Comparison of ENCODE assay signal across 8 cellular contexts in the genomic region with DNA sequence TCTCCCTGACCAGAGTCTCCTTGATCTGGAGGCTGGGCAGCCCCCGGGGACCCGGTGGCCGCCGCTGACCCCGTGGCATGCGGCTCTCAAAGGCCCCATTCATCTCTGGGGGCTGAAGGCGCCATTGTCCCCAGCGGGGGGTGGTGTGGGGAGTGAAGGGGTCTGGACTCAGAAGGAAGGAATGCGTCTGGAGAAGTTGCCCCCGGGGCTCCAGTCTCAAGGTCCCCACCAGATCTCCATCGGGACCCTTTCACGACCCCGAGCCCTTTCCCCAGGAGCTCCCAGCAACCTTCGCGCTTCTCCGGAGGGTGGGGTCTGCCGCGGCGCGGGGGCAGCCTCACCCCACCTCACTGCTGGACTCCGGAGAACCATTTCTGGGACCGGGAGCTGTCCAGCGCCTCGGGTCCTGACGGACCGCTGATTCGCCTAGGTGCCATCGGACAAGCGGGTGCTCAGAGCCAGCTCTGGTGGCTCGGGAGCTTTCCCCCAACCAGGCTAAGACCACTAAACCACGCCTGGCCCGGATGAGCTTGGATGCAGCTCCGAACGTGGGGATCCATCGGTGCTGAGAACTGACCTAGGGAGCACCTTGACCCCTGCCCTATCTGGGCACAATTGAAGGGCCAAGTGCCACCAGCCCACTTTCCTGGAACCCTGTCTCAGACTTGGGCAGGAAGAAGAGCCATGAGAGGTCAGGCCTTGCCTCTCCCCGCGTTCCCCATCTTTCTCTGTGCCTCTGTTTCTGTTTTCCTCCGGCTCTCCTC. TPM values are rescaled to one million over a fixed set of nuclear protein-coding genes. Genes with fewer than 3 reads are reported as not detected.
DNase-seq lines count a peak whose midpoint lies in the region; ATAC-seq lines count a peak whose summit lies in the region.

No MANE protein-coding gene starts in this region.

- DNase-seq in EL (peak; percentile 24), SK-N-DZ (ENCODE audit: low spot score) (peak; percentile 57), fibroblast of peridontal ligament (ENCODE audit: extremely low read depth) (peak; percentile 13), myocyte (ENCODE audit: low read depth) (peak; percentile 49)

- no peak for ATAC-seq in GM19397 (IDR thresholded peaks at IDR 0.05; ENCODE audit: unreplicated experiment)
- ATAC-seq in activated CD4-positive, CD25-positive, alpha-beta regulatory T cell treated with anti-CD3 and anti-CD28 coated beads, Interleukin-2, amount 50 U/mL, for 24 hours, result no peak
- no peak for ATAC-seq in HG03108 (IDR thresholded peaks at IDR 0.05; ENCODE audit: unreplicated experiment)
- ATAC-seq in GM21717 (IDR thresholded peaks at IDR 0.05; ENCODE audit: unreplicated experiment), result no peak

RNA-seq across cellular contexts. Expression of a gene that starts 5.2 kb away (rescaled TPM):
- polyA plus RNA-seq in SK-N-DZ (2014; cell fraction: cytosol; rRNA removed), result 10.7 and 11.9 TPM in 2 replicates
- polyA plus RNA-seq in SK-N-DZ (2014; cell fraction: nucleus; rRNA removed), result 9.0 and 10.1 TPM in 2 replicates
- total RNA-seq in myocyte, result 0.11 and 0.42 TPM in 2 replicates
- polyA plus RNA-seq in myocyte (2012), result 0.54 TPM

RNA-seq across cellular contexts. Expression of a gene that starts 40.3 kb away (rescaled TPM):
- 88.5 and 96.7 TPM in 2 replicates for polyA plus RNA-seq in SK-N-DZ (2014; cell fraction: cytosol; rRNA removed)
- 283 and 313 TPM in 2 replicates for polyA plus RNA-seq in SK-N-DZ (2014; cell fraction: nucleus; rRNA removed)
- 65.0 and 71.5 TPM in 2 replicates for total RNA-seq in myocyte
- polyA plus RNA-seq in myocyte (2012), result 52.6 TPM
